In genomic region chr5:90112293-90112692, GRCh38 we compare ENCODE assay signal across 14 cellular contexts.
DNase-seq lines count a peak whose midpoint lies in the region; ATAC-seq and TF ChIP-seq lines count a peak whose summit lies in the region.
"Had no signal": no experiment of that assay in that cellular context is flagged by ENCODE, and none has a peak within 500 bp of the region (broad histone marks: within the 10 kb centered on the region; RNA-seq: fewer than 3 reads in every experiment).

No MANE protein-coding gene starts in this region.

- H3K27ac ChIP-seq in left ventricle myocardium inferior (replicated peaks), result peak overlapping the region; percentile 3

- H3K36me3 Mint-ChIP-seq in nephron (ENCODE audit: low read depth), result no peaks in the 10 kb centered on the region
- no peaks in the 10 kb centered on the region for H3K36me3 Mint-ChIP-seq in activated CD4-positive, alpha-beta T cell treated with anti-CD3 and anti-CD28 coated beads, Interleukin-2, amount 10 ng/mL, durations not matched to agents 24 days and 14 days (ENCODE audit: low read depth)
- H3K36me3 Mint-ChIP-seq: CD4-positive, alpha-beta memory T cell had no signal

- peaks cover 15% of the 10 kb centered on the region for H3K9me3 ChIP-seq in left ventricle myocardium inferior (replicated peaks)

- no peaks in the 10 kb centered on the region for H3K27me3 ChIP-seq in left ventricle myocardium inferior (ENCODE audit: low read depth)

- peaks cover 30% of the 10 kb centered on the region for H3K4me1 Mint-ChIP-seq in nephron
- H3K4me1 Mint-ChIP-seq in activated CD4-positive, alpha-beta T cell treated with anti-CD3 and anti-CD28 coated beads, Interleukin-2, amount 10 ng/mL, durations not matched to agents 24 days and 14 days, result no peaks in the 10 kb centered on the region
- H3K4me1 Mint-ChIP-seq: CD4-positive, alpha-beta memory T cell had no signal

- no peaks in the 10 kb centered on the region for H3K27me3 Mint-ChIP-seq in nephron (ENCODE audit: low read depth)
- H3K27me3 Mint-ChIP-seq in activated CD4-positive, alpha-beta T cell treated with anti-CD3 and anti-CD28 coated beads, Interleukin-2, amount 10 ng/mL, durations not matched to agents 24 days and 14 days, result no peaks in the 10 kb centered on the region
- H3K27me3 Mint-ChIP-seq: CD4-positive, alpha-beta memory T cell had no signal

- H3K36me3 ChIP-seq in left ventricle myocardium inferior, result no peaks in the 10 kb centered on the region

- no peak for ATAC-seq in Right ventricle myocardium superior (ENCODE audit: poor library complexity)
- no peak for ATAC-seq in HG03196 (IDR thresholded peaks at IDR 0.05; ENCODE audit: unreplicated experiment)

- TF ChIP-seq CTCF in left ventricle myocardium inferior (IDR thresholded peaks at IDR 0.05; ENCODE audit: borderline replicate concordance) (no peak), choroid plexus epithelial cell (conservative IDR thresholded peaks at IDR 0.05; ENCODE audit: low read depth, low read length) (no peak), nephron (IDR thresholded peaks at IDR 0.05; ENCODE audit: unreplicated experiment in 3 of 3) (no peak)

- peak overlapping the region in 2 of 3 experiments; percentile 5 to 52 for H3K4me3 Mint-ChIP-seq in nephron
- H3K4me3 Mint-ChIP-seq in activated CD4-positive, alpha-beta T cell treated with anti-CD3 and anti-CD28 coated beads, Interleukin-2, amount 10 ng/mL, durations not matched to agents 24 days and 14 days, result no peak overlapping the region
- H3K4me3 Mint-ChIP-seq: CD4-positive, alpha-beta memory T cell had no signal

- intact Hi-C loops in left ventricle myocardium inferior (cut with micrococcal nuclease) (no loop called here), Right ventricle myocardium superior (cut with DNase I) (no loop called here)
- intact Hi-C loops in activated CD4-positive, alpha-beta T cell treated with anti-CD3 and anti-CD28 coated beads, Interleukin-2, amount 10 ng/mL, durations not matched to agents 24 days and 14 days (cut with micrococcal nuclease), result no loop called here

- no peak overlapping the region for H3K4me3 ChIP-seq in left ventricle myocardium inferior
- H3K4me3 ChIP-seq in choroid plexus epithelial cell (ENCODE audit: low read depth, low read length), result no peak overlapping the region

- H3K9me3 Mint-ChIP-seq in nephron, result peaks cover 4% of the 10 kb centered on the region
- no peaks in the 10 kb centered on the region for H3K9me3 Mint-ChIP-seq in activated CD4-positive, alpha-beta T cell treated with anti-CD3 and anti-CD28 coated beads, Interleukin-2, amount 10 ng/mL, durations not matched to agents 24 days and 14 days

- no peak for DNase-seq in left ventricle myocardium inferior
- DNase-seq in Right ventricle myocardium superior, result no peak
- peak; percentile 36 for DNase-seq in choroid plexus epithelial cell (ENCODE audit: low read depth)
- DNase-seq in activated CD4-positive, alpha-beta T cell treated with anti-CD3 and anti-CD28 coated beads, Interleukin-2, amount 10 ng/mL, durations not matched to agents 24 days and 14 days, result no peak
- DNase-seq in KG1 (lab: John Stamatoyannopoulos, UW), result no peak
- no peak for DNase-seq in NCI-H2171 (lab: John Stamatoyannopoulos, UW)
- DNase-seq: 8988T; Calu3; CD4-positive, alpha-beta memory T cell; KBM-7; NCI-H146; NCI-H69 had no signal

- H3K27ac Mint-ChIP-seq in nephron, result peak overlapping the region; percentile 79 to 90 (median 82)
- no peak overlapping the region for H3K27ac Mint-ChIP-seq in activated CD4-positive, alpha-beta T cell treated with anti-CD3 and anti-CD28 coated beads, Interleukin-2, amount 10 ng/mL, durations not matched to agents 24 days and 14 days
- H3K27ac Mint-ChIP-seq: CD4-positive, alpha-beta memory T cell had no signal

- peaks cover 12% of the 10 kb centered on the region for H3K4me1 ChIP-seq in left ventricle myocardium inferior
